Comparison of ENCODE assay signal across 9 cellular contexts in the genomic region with DNA sequence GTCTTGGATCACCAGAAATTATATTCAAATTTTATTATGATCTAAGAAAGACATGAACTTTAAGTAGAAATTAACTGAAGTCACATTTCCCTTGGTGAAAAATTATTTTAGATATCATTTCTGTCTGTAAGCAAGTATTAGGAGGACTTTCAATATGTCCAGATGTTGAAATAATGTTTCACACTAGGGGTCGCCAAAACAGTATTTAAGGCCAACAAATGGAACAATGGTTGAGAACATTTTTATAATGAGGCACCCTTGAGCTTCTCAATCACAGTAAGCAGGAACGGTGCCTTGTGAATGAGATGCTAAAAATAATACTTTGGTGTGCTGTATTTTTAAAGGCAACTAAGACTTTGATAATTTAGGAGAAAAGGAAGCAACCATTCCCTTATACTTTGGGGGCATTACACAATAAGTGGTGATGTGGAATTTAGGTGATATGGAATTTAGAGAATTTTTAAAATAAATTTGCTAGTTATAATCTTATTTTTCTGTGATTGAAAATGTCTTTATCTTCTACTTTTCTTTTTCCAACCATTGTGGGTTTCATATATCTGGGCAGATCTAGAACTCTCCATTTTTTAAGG. TPM values are rescaled to one million over a fixed set of nuclear protein-coding genes. Genes with fewer than 3 reads are reported as not detected.
DNase-seq lines count a peak whose midpoint lies in the region; ATAC-seq, FAIRE-seq and TF ChIP-seq lines count a peak whose summit lies in the region.
"Had no signal": no experiment of that assay in that cellular context is flagged by ENCODE, and none has a peak within 500 bp of the region (broad histone marks: within the 10 kb centered on the region; RNA-seq: fewer than 3 reads in every experiment).

No MANE protein-coding gene starts in this region.

- FAIRE-seq in D721Med (lab: Jason Lieb, UNC): peak; percentile 74

- H3K9me3 ChIP-seq in heart left ventricle: no peaks in the 10 kb centered on the region

- no peak for DNase-seq in D721Med (ENCODE audit: insufficient read length, low spot score)
- peak; percentile 65 for DNase-seq in NCI-H345 (lab: John Stamatoyannopoulos, UW)
- peak in 2 of 5 donors; percentile 21 to 36 for DNase-seq in heart left ventricle
- peak; percentile 37 for DNase-seq in retina
- DNase-seq in activated effector memory CD4-positive, alpha-beta T cell treated with anti-CD3 and anti-CD28 coated beads, Interleukin-2, amount 50 U/mL, for 16 hours: no peak

- H3K9me3 Mint-ChIP-seq in activated T-helper 17 cell treated with anti-CD3 and anti-CD28 coated beads, Interleukin-2, amount 50 U/mL, for 72 hours: no peaks in the 10 kb centered on the region
- H3K9me3 Mint-ChIP-seq: dendritic cell treated with granulocyte-macrophage colony-stimulating factor and Interleukin-4, amounts not matched to agents 40 ng/mL and 50 ng/mL, for 4 days had no signal

- no peak overlapping the region for H3K27ac Mint-ChIP-seq in activated T-helper 17 cell treated with anti-CD3 and anti-CD28 coated beads, Interleukin-2, amount 50 U/mL, for 72 hours
- H3K27ac Mint-ChIP-seq: dendritic cell treated with granulocyte-macrophage colony-stimulating factor and Interleukin-4, amounts not matched to agents 40 ng/mL and 50 ng/mL, for 4 days had no signal

- peak; percentile 80 for ATAC-seq in GM18858 (IDR thresholded peaks at IDR 0.05; ENCODE audit: unreplicated experiment)
- ATAC-seq in HG03135 (IDR thresholded peaks at IDR 0.05; ENCODE audit: unreplicated experiment): peak; percentile 72
- peak; percentile 69 for ATAC-seq in activated T-helper 17 cell treated with anti-CD3 and anti-CD28 coated beads, Interleukin-2, amount 50 U/mL, for 72 hours (replicated peaks)
- peak; percentile 64 to 93 (median 89) for ATAC-seq in heart left ventricle

- peaks cover 5% of the 10 kb centered on the region for H3K4me1 Mint-ChIP-seq in activated T-helper 17 cell treated with anti-CD3 and anti-CD28 coated beads, Interleukin-2, amount 50 U/mL, for 72 hours

- H3K36me3 Mint-ChIP-seq in activated T-helper 17 cell treated with anti-CD3 and anti-CD28 coated beads, Interleukin-2, amount 50 U/mL, for 72 hours (ENCODE audit: low read depth): no peaks in the 10 kb centered on the region

- intact Hi-C loops in heart left ventricle (cut with DNase I): loop anchor here (1.0 to 10.0 kb wide), 13 partner anchors 42 to 830 kb away; partner anchors contain the start of genes STX11 (in 3 of the 10) and UTRN (in 2 of the 10)

- no peaks in the 10 kb centered on the region for H3K27me3 ChIP-seq in heart left ventricle

- H3K4me3 Mint-ChIP-seq in activated T-helper 17 cell treated with anti-CD3 and anti-CD28 coated beads, Interleukin-2, amount 50 U/mL, for 72 hours: no peak overlapping the region
- H3K4me3 Mint-ChIP-seq: dendritic cell treated with granulocyte-macrophage colony-stimulating factor and Interleukin-4, amounts not matched to agents 40 ng/mL and 50 ng/mL, for 4 days had no signal

- 0 to 1% (median 0%) methylated on average over 2 of the region's 2 CpGs for WGBS in heart left ventricle, 4 donors

- H3K4me3 ChIP-seq in heart left ventricle: no peak overlapping the region

- no peak for TF ChIP-seq POLR2A in heart left ventricle (IDR thresholded peaks at IDR 0.05)

- no peaks in the 10 kb centered on the region for H3K36me3 ChIP-seq in heart left ventricle

- no peaks in the 10 kb centered on the region for H3K27me3 Mint-ChIP-seq in activated T-helper 17 cell treated with anti-CD3 and anti-CD28 coated beads, Interleukin-2, amount 50 U/mL, for 72 hours
- H3K27me3 Mint-ChIP-seq: dendritic cell treated with granulocyte-macrophage colony-stimulating factor and Interleukin-4, amounts not matched to agents 40 ng/mL and 50 ng/mL, for 4 days had no signal

- TF ChIP-seq CTCF in D721Med (IDR thresholded peaks at IDR 0.05; ENCODE audit: insufficient read depth, missing control alignments) (peak; percentile 79), heart left ventricle (IDR thresholded peaks at IDR 0.05) (peak; percentile 52 to 90 (median 75))

- H3K4me1 ChIP-seq in heart left ventricle: peaks cover 0 to 7% (median 0%) of the 10 kb centered on the region in 12 donors

- no peak overlapping the region for H3K27ac ChIP-seq in heart left ventricle

RNA-seq across cellular contexts. Expression of gene SF3B5, which starts 9.6 kb away (rescaled TPM):
- 100 to 1,000 TPM; 114 to 200 TPM for total RNA-seq in activated T-helper 17 cell treated with anti-CD3 and anti-CD28 coated beads, Interleukin-2, amount 50 U/mL, for 72 hours
- total RNA-seq in heart left ventricle: 100 to 1,000 TPM in 8 of 9 donors, 10 to 100 TPM in 1; 99.5 to 240 (median 124) TPM
- polyA plus RNA-seq in heart left ventricle: 100 to 1,000 TPM; 150 to 281 TPM

RNA-seq across cellular contexts. Expression of gene STX11, which starts 45.3 kb away (rescaled TPM):
- 10 to 100 TPM; 22.3 to 25.9 TPM for total RNA-seq in activated T-helper 17 cell treated with anti-CD3 and anti-CD28 coated beads, Interleukin-2, amount 50 U/mL, for 72 hours
- 10 to 100 TPM in 4 of 9 donors, 1 to 10 TPM in 5; 5.4 to 21.0 (median 9.0) TPM for total RNA-seq in heart left ventricle
- 10 to 100 TPM in 1 of 2 donors, 1 to 10 TPM in 1; 4.7 to 13.7 TPM for polyA plus RNA-seq in heart left ventricle

Comparison
In these comparisons a context has a peak if more than half of its experiments do, and no peak if none do; other contexts are left out.
1. DNase-seq: peak in NCI-H345 (single experiment) and retina (single experiment); none in D721Med (single experiment) and activated effector memory CD4-positive, alpha-beta T cell treated with anti-CD3 and anti-CD28 coated beads, Interleukin-2, amount 50 U/mL, for 16 hours (single experiment).
2. Peak in every context shown above with its lines, with median percentiles within 50 percentile points of each other: ATAC-seq.